10 cellular contexts compared by ENCODE assay signal in genomic region chr5:149680810-149681221, GRCh38. TPM values are rescaled to one million over a fixed set of nuclear protein-coding genes. Genes with fewer than 3 reads are reported as not detected.
DNase-seq lines count a peak whose midpoint lies in the region; ATAC-seq and TF ChIP-seq lines count a peak whose summit lies in the region.
"Had no signal": no experiment of that assay in that cellular context is flagged by ENCODE, and none has a peak within 500 bp of the region (broad histone marks: within the 10 kb centered on the region; RNA-seq: fewer than 3 reads in every experiment).

No MANE protein-coding gene starts in this region.

- no peaks in the 10 kb centered on the region for H3K9me3 Mint-ChIP-seq in IgD-negative memory B cell
- no peaks in the 10 kb centered on the region for H3K9me3 Mint-ChIP-seq in activated T-helper 1 cell treated with anti-CD3 and anti-CD28 coated beads, Interleukin-12 subunit alpha, Interleukin-12 subunit beta, Interleukin-2, Interleukin-4 antibody, amounts not matched to agents 30 ng/mL and 10 ng/mL and 1 ng/mL, durations not matched to agents 14 hours and 24 hours and 36 hours
- H3K9me3 Mint-ChIP-seq: T-cell had no signal

- no peak overlapping the region for H3K4me3 ChIP-seq in GM12865 (ENCODE audit: low read depth, low read length)

- peak; percentile 98 for ATAC-seq in GM21576 (IDR thresholded peaks at IDR 0.05; ENCODE audit: unreplicated experiment)

- peaks cover 23 to 42% (median 35%) of the 10 kb centered on the region in 3 donors for H3K4me1 Mint-ChIP-seq in IgD-negative memory B cell
- H3K4me1 Mint-ChIP-seq in activated T-helper 1 cell treated with anti-CD3 and anti-CD28 coated beads, Interleukin-12 subunit alpha, Interleukin-12 subunit beta, Interleukin-2, Interleukin-4 antibody, amounts not matched to agents 30 ng/mL and 10 ng/mL and 1 ng/mL, durations not matched to agents 14 hours and 24 hours and 36 hours (ENCODE audit: low read depth) = no peaks in the 10 kb centered on the region
- H3K4me1 Mint-ChIP-seq: T-cell had no signal

- intact Hi-C loops in activated T-helper 1 cell treated with anti-CD3 and anti-CD28 coated beads, Interleukin-12 subunit alpha, Interleukin-12 subunit beta, Interleukin-2, Interleukin-4 antibody, amounts not matched to agents 30 ng/mL and 10 ng/mL and 1 ng/mL, durations not matched to agents 14 hours and 24 hours and 36 hours (cut with micrococcal nuclease) = no loop called here

- DNase-seq in GM12865 (ENCODE audit: low read depth) = peak; percentile 79
- peak; percentile 9 to 23 for DNase-seq in hippocampal formation (lab: John Stamatoyannopoulos, UW)
- no peak for DNase-seq in activated T-helper 1 cell treated with anti-CD3 and anti-CD28 coated beads, Interleukin-12 subunit alpha, Interleukin-12 subunit beta, Interleukin-2, Interleukin-4 antibody, amounts not matched to agents 30 ng/mL and 10 ng/mL and 1 ng/mL, durations not matched to agents 14 hours and 24 hours and 36 hours (ENCODE audit: low spot score)
- DNase-seq in activated CD4-positive, alpha-beta T cell treated with anti-CD3 and anti-CD28 coated beads for 48 hours = no peak
- no peak for DNase-seq in NCI-H1105 (lab: John Stamatoyannopoulos, UW)
- no peak for DNase-seq in epidermal melanocyte (ENCODE audit: insufficient read length, low spot score)
- DNase-seq: retina had no signal

- peak overlapping the region in 2 of 4 donors; percentile 54 to 82 for H3K4me3 Mint-ChIP-seq in IgD-negative memory B cell
- no peak overlapping the region for H3K4me3 Mint-ChIP-seq in activated T-helper 1 cell treated with anti-CD3 and anti-CD28 coated beads, Interleukin-12 subunit alpha, Interleukin-12 subunit beta, Interleukin-2, Interleukin-4 antibody, amounts not matched to agents 30 ng/mL and 10 ng/mL and 1 ng/mL, durations not matched to agents 14 hours and 24 hours and 36 hours
- H3K4me3 Mint-ChIP-seq: T-cell had no signal

- H3K36me3 Mint-ChIP-seq in IgD-negative memory B cell = no peaks in the 10 kb centered on the region
- H3K36me3 Mint-ChIP-seq in activated T-helper 1 cell treated with anti-CD3 and anti-CD28 coated beads, Interleukin-12 subunit alpha, Interleukin-12 subunit beta, Interleukin-2, Interleukin-4 antibody, amounts not matched to agents 30 ng/mL and 10 ng/mL and 1 ng/mL, durations not matched to agents 14 hours and 24 hours and 36 hours (ENCODE audit: low read depth) = no peaks in the 10 kb centered on the region
- H3K36me3 Mint-ChIP-seq: T-cell had no signal

- peak overlapping the region; percentile 27 to 96 (median 87) for H3K27ac Mint-ChIP-seq in IgD-negative memory B cell
- no peak overlapping the region for H3K27ac Mint-ChIP-seq in activated T-helper 1 cell treated with anti-CD3 and anti-CD28 coated beads, Interleukin-12 subunit alpha, Interleukin-12 subunit beta, Interleukin-2, Interleukin-4 antibody, amounts not matched to agents 30 ng/mL and 10 ng/mL and 1 ng/mL, durations not matched to agents 14 hours and 24 hours and 36 hours

- no peak for TF ChIP-seq CTCF in GM12865 (IDR thresholded peaks at IDR 0.05; ENCODE audit: insufficient read depth, low read depth, low read length, missing control alignments)

- H3K27me3 Mint-ChIP-seq in IgD-negative memory B cell = peaks cover 3% of the 10 kb centered on the region
- H3K27me3 Mint-ChIP-seq in activated T-helper 1 cell treated with anti-CD3 and anti-CD28 coated beads, Interleukin-12 subunit alpha, Interleukin-12 subunit beta, Interleukin-2, Interleukin-4 antibody, amounts not matched to agents 30 ng/mL and 10 ng/mL and 1 ng/mL, durations not matched to agents 14 hours and 24 hours and 36 hours (ENCODE audit: insufficient read depth) = peaks cover 7% of the 10 kb centered on the region

RNA-seq across cellular contexts. Expression of gene PPARGC1B, which starts 49.3 kb away (rescaled TPM):
- polyA plus RNA-seq in IgD-negative memory B cell = 10.9 TPM
- 10.6 and 11.1 TPM in 2 replicates for total RNA-seq in activated T-helper 1 cell treated with anti-CD3 and anti-CD28 coated beads, Interleukin-12 subunit alpha, Interleukin-12 subunit beta, Interleukin-2, Interleukin-4 antibody, amounts not matched to agents 30 ng/mL and 10 ng/mL and 1 ng/mL, durations not matched to agents 14 hours and 24 hours and 36 hours

Comparison
In these comparisons a context has a peak if more than half of its experiments do, and no peak if none do; other contexts are left out.
1. DNase-seq: peak in GM12865 (single experiment) and hippocampal formation (2 of 2); none in activated T-helper 1 cell treated with anti-CD3 and anti-CD28 coated beads, Interleukin-12 subunit alpha, Interleukin-12 subunit beta, Interleukin-2, Interleukin-4 antibody, amounts not matched to agents 30 ng/mL and 10 ng/mL and 1 ng/mL, durations not matched to agents 14 hours and 24 hours and 36 hours (single experiment), activated CD4-positive, alpha-beta T cell treated with anti-CD3 and anti-CD28 coated beads for 48 hours (single experiment), NCI-H1105 (single experiment) and epidermal melanocyte (single experiment).